Comparison of ENCODE assay signal across 8 cellular contexts in the genomic region with DNA sequence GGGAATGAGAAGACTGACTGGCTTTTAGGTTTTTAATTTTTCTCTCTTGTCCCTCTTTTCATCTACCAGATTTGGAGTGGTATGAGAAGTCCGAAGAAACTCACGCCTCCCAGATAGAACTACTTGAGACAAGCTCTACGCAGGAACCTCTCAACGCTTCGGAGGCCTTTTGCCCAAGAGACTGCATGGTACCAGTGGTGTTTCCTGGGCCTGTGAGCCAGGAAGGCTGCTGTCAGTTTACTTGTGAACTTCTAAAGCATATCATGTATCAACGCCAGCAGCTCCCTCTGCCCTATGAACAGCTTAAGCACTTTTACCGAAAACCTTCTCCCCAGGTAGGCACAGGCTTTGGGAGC. TPM values are rescaled to one million over a fixed set of nuclear protein-coding genes. Genes with fewer than 3 reads are reported as not detected.
DNase-seq lines count a peak whose midpoint lies in the region; ATAC-seq, FAIRE-seq and TF ChIP-seq lines count a peak whose summit lies in the region.

No MANE protein-coding gene starts in this region.

- H3K27me3 Mint-ChIP-seq in MCF 10A (ENCODE audit: insufficient read depth, unreplicated experiment), result no peaks in the 10 kb centered on the region

- H3K79me2 ChIP-seq in Loucy (ENCODE audit: insufficient read depth, low read length), result peaks cover 63% of the 10 kb centered on the region

- WGBS in lower leg skin, 2 donors, result 16 to 17% methylated on average over 7 of the region's 7 CpGs

- intact Hi-C loops in MCF 10A (cut with micrococcal nuclease) (no loop called here), lower leg skin (cut with DNase I; ENCODE audit: low total_unique reads) (no loop called here), posterior vena cava (cut with DNase I) (loop anchor here in 1 of 2 donors (5.0 kb wide), 1 partner anchor 1194 kb away; no protein-coding TSS in a partner anchor)

- DNase-seq in MCF 10A (ENCODE audit: unreplicated experiment) (no peak), lower leg skin (ENCODE audit: low spot score in 2 of 2) (no peak), urothelium cell line (ENCODE audit: low spot score) (peak; percentile 10), NCI-H2171 (lab: John Stamatoyannopoulos, UW) (no peak), posterior vena cava (ENCODE audit: low spot score) (no peak), NCI-H226 (no peak)

- peak overlapping the region; percentile 93 for H3K4me3 Mint-ChIP-seq in MCF 10A (ENCODE audit: unreplicated experiment)

- peaks cover 38% of the 10 kb centered on the region for H3K4me1 ChIP-seq in Loucy (ENCODE audit: insufficient read depth, low read length, poor library complexity, severe bottlenecking)

- no peak for TF ChIP-seq POLR2A in lower leg skin (IDR thresholded peaks at IDR 0.05)

- peak overlapping the region; percentile 72 for H2AFZ ChIP-seq in Loucy (ENCODE audit: low read length)

- TSS peak; percentile 61 for BruUV-seq in MCF 10A (replicated peaks; lab: Mats Ljungman, UMichigan)

- POLR2A ChIA-PET in MCF 10A (lab: Yijun Ruan, JAX), result interaction anchor here (0.7 to 2.3 kb wide), 17 partner anchors 9 to 1066 kb away, joined by 3 to 8 read pairs (median 4); a partner anchor contains a TSS

- peaks cover 15% of the 10 kb centered on the region; the same call in 1 of the 2 replicates for H3K36me3 ChIP-seq in Loucy (ENCODE audit: insufficient read depth, low read length)

- H3K9me2 ChIP-seq in Loucy (replicated peaks; ENCODE audit: low read depth, low read length), result no peaks in the 10 kb centered on the region

- TF ChIP-seq CTCF in Loucy (conservative IDR thresholded peaks at IDR 0.05; ENCODE audit: low read length), result no peak
- no peak for TF ChIP-seq CTCF in MCF 10A (IDR thresholded peaks at IDR 0.05; ENCODE audit: unreplicated experiment)
- TF ChIP-seq CTCF in lower leg skin (IDR thresholded peaks at IDR 0.05), result no peak

- FAIRE-seq in urothelium cell line (lab: Jason Lieb, UNC), result no peak

- peak overlapping the region; percentile 92 for H3K4me2 ChIP-seq in Loucy (ENCODE audit: low read depth, low read length, poor library complexity, severe bottlenecking)

- H3K4me1 Mint-ChIP-seq in MCF 10A (ENCODE audit: insufficient read depth, unreplicated experiment), result peaks cover 10% of the 10 kb centered on the region

- no peaks in the 10 kb centered on the region for H3F3A ChIP-seq in Loucy (ENCODE audit: low read depth)

- CTCF ChIA-PET in MCF 10A (lab: Yijun Ruan, JAX), result interaction anchor here (0.5 to 1.7 kb wide), 5 partner anchors 29 to 278 kb away, joined by 3 to 6 read pairs (median 3); no protein-coding TSS in a partner anchor

- H3K9me3 Mint-ChIP-seq in MCF 10A (ENCODE audit: unreplicated experiment), result no peaks in the 10 kb centered on the region

- no peaks in the 10 kb centered on the region for H3K9me3 ChIP-seq in Loucy (ENCODE audit: insufficient read depth, low read depth, low read length)

- H4K20me1 ChIP-seq in Loucy (ENCODE audit: insufficient read depth, low read length, poor library complexity, severe bottlenecking), result peaks cover 32% of the 10 kb centered on the region

- peak overlapping the region; percentile 93 for H3K4me3 ChIP-seq in Loucy (ENCODE audit: low read length, poor library complexity, severe bottlenecking)
- peak overlapping the region; percentile 56 for H3K4me3 ChIP-seq in lower leg skin (ENCODE audit: low read depth, poor library complexity, severe bottlenecking)

- no peaks in the 10 kb centered on the region for H3K27me3 ChIP-seq in Loucy (ENCODE audit: insufficient read depth, low read length, poor library complexity, severe bottlenecking)

- peak overlapping the region; percentile 94 for H3K9ac ChIP-seq in Loucy (ENCODE audit: low read depth, low read length, poor library complexity, severe bottlenecking)

- H3K27ac Mint-ChIP-seq in MCF 10A (ENCODE audit: low read depth, unreplicated experiment), result peak overlapping the region; percentile 92

- peak; percentile 18 for ATAC-seq in GM18907 (IDR thresholded peaks at IDR 0.05; ENCODE audit: unreplicated experiment)

- peaks cover 50% of the 10 kb centered on the region for H3K36me3 Mint-ChIP-seq in MCF 10A (ENCODE audit: insufficient read depth, unreplicated experiment)

RNA-seq across cellular contexts. Expression of a gene that starts 0.7 kb away (rescaled TPM):
- 21.2 and 21.6 TPM in 2 replicates for total RNA-seq in MCF 10A (2022)
- 10 to 100 TPM; 20.8 to 31.1 (median 27.7) TPM for total RNA-seq in lower leg skin
- 10 to 100 TPM; 12.0 to 15.5 TPM for total RNA-seq in posterior vena cava

RNA-seq across cellular contexts. Expression of a gene that starts 7.2 kb away (rescaled TPM):
- total RNA-seq in MCF 10A (2022) (277 and 311 TPM in 2 replicates), lower leg skin (10 to 100 TPM; 31.1 to 39.9 (median 36.0) TPM), posterior vena cava (10 to 100 TPM; 43.3 to 50.4 TPM)

RNA-seq across cellular contexts. Expression of a gene that starts 8.5 kb away (rescaled TPM):
- total RNA-seq in MCF 10A (2022), result not detected in 2 replicates
- under 1 TPM in 2 of 4 donors, not detected in 2; 0.17 to 0.42 TPM for total RNA-seq in lower leg skin
- under 1 TPM; 0.19 to 0.23 TPM for total RNA-seq in posterior vena cava

RNA-seq across cellular contexts. Expression of a gene that starts 51.3 kb away (rescaled TPM):
- total RNA-seq in MCF 10A (2022) (69.1 and 79.5 TPM in 2 replicates), lower leg skin (10 to 100 TPM; 42.5 to 56.2 (median 50.9) TPM), posterior vena cava (10 to 100 TPM; 25.4 to 28.2 TPM)
